In genomic region chr4:89044147-89044900, GRCh38 we compare ENCODE assay signal across 3 cellular contexts.
TF ChIP-seq lines count a peak whose summit lies in the region.

No MANE protein-coding gene starts in this region.

TF ChIP-seq in GM12891, 5 proteins besides CTCF, POLR2A, EP300 and RAD21:
- no peak for TF ChIP-seq POU2F2 (IDR thresholded peaks at IDR 0.05; ENCODE audit: low read depth, low read length)
- TF ChIP-seq TAF1 (IDR thresholded peaks at IDR 0.05; ENCODE audit: low read depth, low read length): no peak
- TF ChIP-seq SPI1 (IDR thresholded peaks at IDR 0.05; ENCODE audit: low read depth, low read length): peak; percentile 31

TF ChIP-seq in HEK293, 187 proteins besides CTCF, POLR2A, EP300 and RAD21:
- TF ChIP-seq ZNF416 (tag by site-specific recombination; IDR thresholded peaks at IDR 0.05): no peak
- peak; percentile 55; the same call in 1 of the 2 replicates for TF ChIP-seq ZNF146 (tag by site-specific recombination; IDR thresholded peaks at IDR 0.05)

TF ChIP-seq in GM12878, 131 proteins besides CTCF, POLR2A, EP300 and RAD21:
- TF ChIP-seq IKZF2 (IDR thresholded peaks at IDR 0.05): peak; percentile 23 to 33; a peak in 2 of 4 replicates
- TF ChIP-seq ZNF384 (IDR thresholded peaks at IDR 0.05; ENCODE audit: borderline replicate concordance, low read depth, low read length): no peak
- no peak for TF ChIP-seq SREBF2 (IDR thresholded peaks at IDR 0.05; ENCODE audit: low read length)
- TF ChIP-seq SMARCA5 (IDR thresholded peaks at IDR 0.05): no peak
- TF ChIP-seq NFXL1 (IDR thresholded peaks at IDR 0.05; ENCODE audit: borderline replicate concordance): no peak
- no peak for TF ChIP-seq KAT2A (conservative IDR thresholded peaks at IDR 0.05; ENCODE audit: control insufficient read depth, low read depth, low read length)
- TF ChIP-seq NR2F1 (conservative IDR thresholded peaks at IDR 0.05): no peak
- TF ChIP-seq SUPT20H (IDR thresholded peaks at IDR 0.05; ENCODE audit: borderline replicate concordance, control insufficient read depth, low read depth, low read length): no peak
- no peak for TF ChIP-seq BCL3 (IDR thresholded peaks at IDR 0.05; ENCODE audit: borderline replicate concordance, insufficient read depth, low read depth, low read length, poor library complexity, severe bottlenecking)
- no peak for TF ChIP-seq HDAC2 (IDR thresholded peaks at IDR 0.05)
- no peak for TF ChIP-seq YBX1 (IDR thresholded peaks at IDR 0.05)
- TF ChIP-seq BMI1 (IDR thresholded peaks at IDR 0.05; ENCODE audit: borderline replicate concordance): peak; percentile 54; the same call in 1 of the 2 replicates
- TF ChIP-seq MXI1 (IDR thresholded peaks at IDR 0.05; ENCODE audit: low read depth, low read length): no peak
- peak; percentile 43; the same call in 1 of the 2 replicates for TF ChIP-seq ZNF217 (IDR thresholded peaks at IDR 0.05)
- no peak for TF ChIP-seq TCF7 (IDR thresholded peaks at IDR 0.05; ENCODE audit: borderline replicate concordance)
- no peak for TF ChIP-seq CREB1 (IDR thresholded peaks at IDR 0.05; ENCODE audit: low read depth)
- TF ChIP-seq SMAD5 (IDR thresholded peaks at IDR 0.05; ENCODE audit: low read depth): no peak
- TF ChIP-seq MTA2 (IDR thresholded peaks at IDR 0.05; ENCODE audit: low read depth): peak; percentile 98
- no peak for TF ChIP-seq KLF5 (IDR thresholded peaks at IDR 0.05; ENCODE audit: partially characterized antibody)
- peak; percentile 31; the same call in 1 of the 2 replicates for TF ChIP-seq BCL11A (IDR thresholded peaks at IDR 0.05; ENCODE audit: low read depth, low read length)
- TF ChIP-seq PKNOX1 (IDR thresholded peaks at IDR 0.05): no peak
- TF ChIP-seq SPI1 (IDR thresholded peaks at IDR 0.05; ENCODE audit: borderline replicate concordance, insufficient read depth, low read depth, low read length): peak; percentile 64; the same call in 1 of the 2 replicates
- TF ChIP-seq RELB (IDR thresholded peaks at IDR 0.05; ENCODE audit: low read depth): peak; percentile 40; the same call in 1 of the 2 replicates
- TF ChIP-seq ZNF24 (IDR thresholded peaks at IDR 0.05): peak; percentile 66; the same call in 1 of the 2 replicates
- peak; percentile 41; the same call in 1 of the 2 replicates for TF ChIP-seq ATF7 (IDR thresholded peaks at IDR 0.05; ENCODE audit: low read depth)
- no peak for TF ChIP-seq PAX8 (IDR thresholded peaks at IDR 0.05)
